Comparison of ENCODE assay signal across 8 cellular contexts in genomic region chr2:75710577-75711253, GRCh38. TPM values are rescaled to one million over a fixed set of nuclear protein-coding genes. Genes with fewer than 3 reads are reported as not detected.
DNase-seq lines count a peak whose midpoint lies in the region; ATAC-seq and TF ChIP-seq lines count a peak whose summit lies in the region.

Gene GCFC2 (minus strand): TSS chr2:75710915. CDS start chr2:75710855, 60 bp downstream.

- ATAC-seq in HG02870 (IDR thresholded peaks at IDR 0.05; ENCODE audit: unreplicated experiment), result peak; percentile 82

- peak within 1 kb of the TSS; percentile 67 to 70 for H3K4me3 ChIP-seq in right atrium auricular region
- peak within 1 kb of the TSS; percentile 58 to 87 for H3K4me3 ChIP-seq in vagina

- H3K9me3 Mint-ChIP-seq in T-helper 1 cell treated with Interleukin-12 subunit alpha and Interleukin-12 subunit beta and Interleukin-4 antibody, amounts not matched to agents 30 μg/mL and 1 μg/mL, for 36 hours, result no peaks in the 10 kb centered on the region

- no peak for TF ChIP-seq POLR2A in vagina (IDR thresholded peaks at IDR 0.05)

- peak within 1 kb of the TSS; percentile 90 for H3K27ac Mint-ChIP-seq in T-helper 1 cell treated with Interleukin-12 subunit alpha and Interleukin-12 subunit beta and Interleukin-4 antibody, amounts not matched to agents 30 μg/mL and 1 μg/mL, for 36 hours

- intact Hi-C loops in vagina (cut with DNase I), result no loop called here

- peaks cover 8% of the 10 kb centered on the region for H3K27me3 Mint-ChIP-seq in T-helper 1 cell treated with Interleukin-12 subunit alpha and Interleukin-12 subunit beta and Interleukin-4 antibody, amounts not matched to agents 30 μg/mL and 1 μg/mL, for 36 hours (ENCODE audit: low read depth)

- H3K4me1 ChIP-seq in right atrium auricular region (peaks cover 0 to 23% of the 10 kb centered on the region in 2 donors), vagina (peaks cover 25% of the 10 kb centered on the region)

- H3K27me3 ChIP-seq in right atrium auricular region (no peaks in the 10 kb centered on the region), vagina (no peaks in the 10 kb centered on the region)

- peak; percentile 93 for DNase-seq in GM13977 (ENCODE audit: low spot score)
- DNase-seq in NCI-H146 (lab: John Stamatoyannopoulos, UW), result peak; percentile 86
- peak; percentile 38 to 89 (median 76) for DNase-seq in amygdala (lab: John Stamatoyannopoulos, UW)
- peak; percentile 89 for DNase-seq in right atrium auricular region (ENCODE audit: low spot score)
- peak; percentile 88 for DNase-seq in putamen (ENCODE audit: low spot score)
- no peak for DNase-seq in vagina (ENCODE audit: extremely low spot score in 2 of 2)

- H3K27ac ChIP-seq in right atrium auricular region (peak within 1 kb of the TSS; percentile 88 to 93), vagina (peak within 1 kb of the TSS; percentile 90)

- H3K36me3 Mint-ChIP-seq in T-helper 1 cell treated with Interleukin-12 subunit alpha and Interleukin-12 subunit beta and Interleukin-4 antibody, amounts not matched to agents 30 μg/mL and 1 μg/mL, for 36 hours (ENCODE audit: low read depth), result peaks cover 4% of the 10 kb centered on the region

- TF ChIP-seq CTCF in GM13977 (IDR thresholded peaks at IDR 0.05; ENCODE audit: extremely low read depth, insufficient read depth, missing control alignments) (peak; percentile 51), right atrium auricular region (IDR thresholded peaks at IDR 0.05) (peak in 1 of 2 donors; percentile 71), vagina (IDR thresholded peaks at IDR 0.05) (peak in 1 of 3 experiments; percentile 19)

- in situ Hi-C loops in GM13977 (cut with MboI; ENCODE audit: low pct_unique_long_range_greater_than_20kb, low sequenced_read_pairs, unreplicated experiment), result no loop called here

- H3K36me3 ChIP-seq in right atrium auricular region, result peaks cover 5% of the 10 kb centered on the region
- H3K36me3 ChIP-seq in vagina, result no peaks in the 10 kb centered on the region

- peak within 1 kb of the TSS; percentile 88 for H3K4me3 Mint-ChIP-seq in T-helper 1 cell treated with Interleukin-12 subunit alpha and Interleukin-12 subunit beta and Interleukin-4 antibody, amounts not matched to agents 30 μg/mL and 1 μg/mL, for 36 hours

- H3K4me1 Mint-ChIP-seq in T-helper 1 cell treated with Interleukin-12 subunit alpha and Interleukin-12 subunit beta and Interleukin-4 antibody, amounts not matched to agents 30 μg/mL and 1 μg/mL, for 36 hours (ENCODE audit: low read depth), result peaks cover 19% of the 10 kb centered on the region

- H3K9me3 ChIP-seq in right atrium auricular region (no peaks in the 10 kb centered on the region), vagina (no peaks in the 10 kb centered on the region)

RNA-seq across cellular contexts. Expression of gene GCFC2, which starts in this region (rescaled TPM):
- total RNA-seq in right atrium auricular region (10 to 100 TPM; 12.7 to 13.1 TPM), vagina (35.6 TPM)

Comparison
In these comparisons a context has a peak if more than half of its experiments do, and no peak if none do; other contexts are left out.
1. DNase-seq: peak in GM13977 (single experiment), NCI-H146 (single experiment), amygdala (56 of 56), right atrium auricular region (single experiment) and putamen (single experiment); none in vagina (0 of 2).